ENCODE assay signal across 29 cellular contexts in the genomic region with DNA sequence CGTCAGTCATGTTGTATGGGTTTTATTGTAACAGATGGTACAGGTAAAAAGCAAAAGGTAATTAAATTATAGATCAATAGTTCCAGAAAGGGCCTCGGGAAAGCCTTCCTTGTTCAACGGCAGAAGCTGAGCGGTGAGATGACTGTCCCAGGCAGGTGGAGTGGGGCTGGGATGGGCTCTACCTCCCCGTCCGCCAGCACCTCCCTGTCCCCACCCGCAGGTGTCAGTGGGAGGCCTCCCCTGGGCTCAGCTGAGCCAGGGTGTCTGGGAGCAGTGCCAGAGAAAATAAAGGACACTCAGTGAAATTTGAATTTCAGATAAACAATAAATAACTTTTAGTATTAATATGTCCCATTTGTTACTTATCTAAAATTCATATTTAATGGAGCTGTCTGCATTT. TPM values are rescaled to one million over a fixed set of nuclear protein-coding genes. Genes with fewer than 3 reads are reported as not detected.
DNase-seq lines count a peak whose midpoint lies in the region; ATAC-seq, FAIRE-seq and TF ChIP-seq lines count a peak whose summit lies in the region.
"Had no signal": no experiment of that assay in that cellular context is flagged by ENCODE, and none has a peak within 500 bp of the region (broad histone marks: within the 10 kb centered on the region; RNA-seq: fewer than 3 reads in every experiment).

No MANE protein-coding gene starts in this region.

- intact Hi-C loops in left ventricle myocardium inferior (cut with micrococcal nuclease) (no loop called here), Right ventricle myocardium superior (cut with DNase I) (no loop called here), mucosa of descending colon (cut with DNase I, micrococcal nuclease) (no loop called here), transverse colon (cut with DNase I; ENCODE audit: low total_unique reads) (no loop called here)

- no peak for TF ChIP-seq EP300 in transverse colon (IDR thresholded peaks at IDR 0.05; ENCODE audit: low read depth)

- peaks cover 11% of the 10 kb centered on the region for H3K4me1 ChIP-seq in left ventricle myocardium inferior
- H3K4me1 ChIP-seq in mucosa of descending colon (ENCODE audit: low read depth), result no peaks in the 10 kb centered on the region
- H3K4me1 ChIP-seq in transverse colon, result no peaks in the 10 kb centered on the region
- H3K4me1 ChIP-seq: BE2C had no signal

- peak overlapping the region; percentile 76 for H3K27ac ChIP-seq in left ventricle myocardium inferior (replicated peaks)
- no peak overlapping the region for H3K27ac ChIP-seq in transverse colon
- H3K27ac ChIP-seq: 22Rv1, HL-60, KMS-11, RWPE1 had no signal

- WGBS in transverse colon (ENCODE audit: low coverage in 1 of 2), 2 donors, result 42 to 61% methylated on average over 6 to 7 of the region's 7 CpGs

- in situ Hi-C loops in transverse colon (cut with MboI; ENCODE audit: low pct_ligation_motif_present in 1 of 4, low pct_unique_long_range_greater_than_20kb in 1 of 4, low sequenced_read_pairs in 3 of 4), result no loop called here

- H3K27me3 ChIP-seq in left ventricle myocardium inferior (ENCODE audit: low read depth) (peaks cover 34% of the 10 kb centered on the region), transverse colon (no peaks in the 10 kb centered on the region)
- H3K27me3 ChIP-seq: BE2C had no signal

- H3K36me3 ChIP-seq in left ventricle myocardium inferior, result no peaks in the 10 kb centered on the region
- no peaks in the 10 kb centered on the region for H3K36me3 ChIP-seq in mucosa of descending colon (ENCODE audit: low read depth)
- no peaks in the 10 kb centered on the region for H3K36me3 ChIP-seq in transverse colon
- H3K36me3 ChIP-seq: BE2C had no signal

- no peak for TF ChIP-seq POLR2A in transverse colon (IDR thresholded peaks at IDR 0.05)

- ATAC-seq in Right ventricle myocardium superior (ENCODE audit: poor library complexity), result no peak
- peak; percentile 84 for ATAC-seq in mucosa of descending colon
- ATAC-seq: Panc1 had no signal

- H3K4me3 ChIP-seq in left ventricle myocardium inferior (no peak overlapping the region), mucosa of descending colon (no peak overlapping the region), transverse colon (no peak overlapping the region)

- no peaks in the 10 kb centered on the region for H3K9me3 ChIP-seq in left ventricle myocardium inferior (replicated peaks)
- H3K9me3 ChIP-seq in mucosa of descending colon, result no peaks in the 10 kb centered on the region
- no peaks in the 10 kb centered on the region for H3K9me3 ChIP-seq in transverse colon
- H3K9me3 ChIP-seq: BE2C had no signal

- DNase-seq in NCI-H1105 treated with DMSO at 0.1 percent for 48 hours (lab: John Stamatoyannopoulos, UW) (peak; percentile 34), NCI-H1105 (lab: John Stamatoyannopoulos, UW) (no peak), left ventricle myocardium inferior (no peak), Right ventricle myocardium superior (no peak), mucosa of descending colon (peak in 2 of 3 donors; percentile 36 to 42), transverse colon (peak; percentile 20), GM19239 (ENCODE audit: insufficient read length, low spot score) (no peak)
- no peak for DNase-seq in activated T-cell treated with anti-CD3 and anti-CD28 coated beads, Interleukin-2, amount 50 U/mL, for 48 hours
- DNase-seq: BE2C; CD8-positive, alpha-beta memory T cell; DMS 273 treated with DMSO at 0.1 percent for 48 hours; DMS79 treated with DMSO at 0.1 percent for 48 hours; GF-D8; HCEC 1CT; MM.1S; NCI-H1048; NCI-H1436; NCI-H187; NCI-H526 treated with DMSO at 0.1 percent for 48 hours; SHP77 treated with DMSO at 0.1 percent for 48 hours had no signal

- TF ChIP-seq CTCF in left ventricle myocardium inferior (IDR thresholded peaks at IDR 0.05; ENCODE audit: borderline replicate concordance) (no peak), mucosa of descending colon (IDR thresholded peaks at IDR 0.05) (no peak), transverse colon (IDR thresholded peaks at IDR 0.05) (no peak)

- FAIRE-seq in GM19239 (lab: Jason Lieb, UNC), result no peak
- FAIRE-seq: GM12891, H1 had no signal

RNA-seq across cellular contexts. Expression of gene CLRN3, which starts 58.9 kb away (rescaled TPM):
- total RNA-seq in left ventricle myocardium inferior, result not detected
- total RNA-seq in Right ventricle myocardium superior, result not detected
- 100 to 1,000 TPM in 2 of 3 donors, 10 to 100 TPM in 1; 62.3 to 176 (median 121) TPM for total RNA-seq in mucosa of descending colon
- total RNA-seq in transverse colon, result 100 to 1,000 TPM in 2 of 4 donors, 10 to 100 TPM in 2; 35.2 to 167 (median 77.1) TPM
- total RNA-seq: CD8-positive, alpha-beta memory T cell; H1; NCI-H460; OCI-LY7 had no signal

Comparison
In these comparisons a context has a peak if more than half of its experiments do, and no peak if none do; other contexts are left out.
1. DNase-seq: peak in NCI-H1105 treated with DMSO at 0.1 percent for 48 hours (single experiment), mucosa of descending colon (2 of 3) and transverse colon (single experiment); none in NCI-H1105 (single experiment), left ventricle myocardium inferior (single experiment), Right ventricle myocardium superior (single experiment), GM19239 (single experiment) and activated T-cell treated with anti-CD3 and anti-CD28 coated beads, Interleukin-2, amount 50 U/mL, for 48 hours (0 of 2).
2. RNA of gene CLRN3, which starts 58.9 kb away (total RNA-seq): 62.3 to 176 TPM in mucosa of descending colon and 35.2 to 167 TPM in transverse colon; not detected in left ventricle myocardium inferior (single experiment) and not detected in Right ventricle myocardium superior (single experiment); every median in the first group is over 10 times any median in the second.